ENCODE assay signal across 7 cellular contexts in genomic region chr12:44875954-44876553, GRCh38. TPM values are rescaled to one million over a fixed set of nuclear protein-coding genes. Genes with fewer than 3 reads are reported as not detected.
DNase-seq lines count a peak whose midpoint lies in the region; ATAC-seq and TF ChIP-seq lines count a peak whose summit lies in the region.

Gene NELL2, minus strand, starts transcription at chr12:44876315. Its CDS starts 446 bp downstream, at chr12:44875869.

- H3K9me3 ChIP-seq in WERI-Rb-1 (ENCODE audit: severe bottlenecking) = no peaks in the 10 kb centered on the region

- H3K4me1 Mint-ChIP-seq in MCF 10A (ENCODE audit: insufficient read depth, unreplicated experiment) = peaks cover 9% of the 10 kb centered on the region

- TF ChIP-seq CTCF in WERI-Rb-1 (IDR thresholded peaks at IDR 0.05; ENCODE audit: low read depth, low read length) = no peak
- no peak for TF ChIP-seq CTCF in MCF 10A (IDR thresholded peaks at IDR 0.05; ENCODE audit: unreplicated experiment)

- BruUV-seq in MCF 10A (replicated peaks; lab: Mats Ljungman, UMichigan) = no TSS peak

- intact Hi-C loops in MCF 10A (cut with micrococcal nuclease) = no loop called here

- no peaks in the 10 kb centered on the region for H3K36me3 Mint-ChIP-seq in MCF 10A (ENCODE audit: insufficient read depth, unreplicated experiment)

- ATAC-seq in GM19324 (IDR thresholded peaks at IDR 0.05; ENCODE audit: low FRiP score, unreplicated experiment) (peak; percentile 55), HG03571 (IDR thresholded peaks at IDR 0.05; ENCODE audit: unreplicated experiment) (no peak)

- peak within 1 kb of the TSS; percentile 87 for H3K27ac ChIP-seq in WERI-Rb-1

- POLR2A ChIA-PET in MCF 10A (lab: Yijun Ruan, JAX) = no interaction called here

- no peaks in the 10 kb centered on the region for H3K9me3 Mint-ChIP-seq in MCF 10A (ENCODE audit: unreplicated experiment)

- DNase-seq in NCI-H1092 (lab: John Stamatoyannopoulos, UW) = peak; percentile 89
- DNase-seq in WERI-Rb-1 = peak; percentile 91
- peak; percentile 8 for DNase-seq in MCF 10A (ENCODE audit: unreplicated experiment)
- DNase-seq in iris pigment epithelial cell (ENCODE audit: low read depth) = peak; percentile 10
- peak; percentile 29 to 49 for DNase-seq in stimulated activated CD4-positive, alpha-beta T cell treated with anti-CD3 and anti-CD28 coated beads, Interleukin-15, amount 100 ng/mL, for 48 hours (ENCODE audit: low read depth in 2 of 2)

- no peak within 1 kb of the TSS for H3K27ac Mint-ChIP-seq in MCF 10A (ENCODE audit: low read depth, unreplicated experiment)

- H3K4me3 ChIP-seq in WERI-Rb-1 (ENCODE audit: low read depth, low read length) = peak within 1 kb of the TSS; percentile 85

- H3K36me3 ChIP-seq in WERI-Rb-1 = no peaks in the 10 kb centered on the region

- CTCF ChIA-PET in MCF 10A (lab: Yijun Ruan, JAX) = interaction anchor here (0.7 kb wide), 1 partner anchor 23 kb away, joined by 3 read pairs; no protein-coding TSS in a partner anchor

- H3K4me3 Mint-ChIP-seq in MCF 10A (ENCODE audit: unreplicated experiment) = peak within 1 kb of the TSS; percentile 50

- H3K27me3 Mint-ChIP-seq in MCF 10A (ENCODE audit: insufficient read depth, unreplicated experiment) = peaks cover 96% of the 10 kb centered on the region

- no peaks in the 10 kb centered on the region for H3K27me3 ChIP-seq in WERI-Rb-1 (ENCODE audit: insufficient read depth, low read depth, severe bottlenecking)

RNA-seq across cellular contexts. Expression of gene NELL2, which starts in this region (rescaled TPM):
- not detected in 2 replicates for total RNA-seq in MCF 10A (2022)

Comparison
In these comparisons a context has a peak if more than half of its experiments do, and no peak if none do; other contexts are left out.
1. Peak in DNase-seq in MCF 10A; RNA of the gene not detected or under 1 TPM.
2. DNase-seq: peak in every context shown above with its lines; median percentile 91 in WERI-Rb-1; 89 in NCI-H1092; 39 in stimulated activated CD4-positive, alpha-beta T cell treated with anti-CD3 and anti-CD28 coated beads, Interleukin-15, amount 100 ng/mL, for 48 hours; 10 in iris pigment epithelial cell; 8 in MCF 10A.